In genomic region chr1:233707153-233707905, GRCh38 we compare ENCODE assay signal across 9 cellular contexts.
DNase-seq lines count a peak whose midpoint lies in the region; ATAC-seq and TF ChIP-seq lines count a peak whose summit lies in the region.
"Had no signal": no experiment of that assay in that cellular context is flagged by ENCODE, and none has a peak within 500 bp of the region (broad histone marks: within the 10 kb centered on the region; RNA-seq: fewer than 3 reads in every experiment).

No MANE protein-coding gene starts in this region.

- H3K4me3 ChIP-seq in HFF-Myc (replicated peaks; ENCODE audit: low read depth, low read length) (no peak overlapping the region), tibial nerve (no peak overlapping the region)

- peak overlapping the region in 1 of 4 donors; percentile 39 for H3K27ac ChIP-seq in tibial nerve

- TF ChIP-seq EP300 in tibial nerve (IDR thresholded peaks at IDR 0.05): no peak

- no peaks in the 10 kb centered on the region for H3K27me3 ChIP-seq in tibial nerve

- no peak for TF ChIP-seq POLR2A in tibial nerve (IDR thresholded peaks at IDR 0.05)

- TF ChIP-seq CTCF in HFF-Myc (IDR thresholded peaks at IDR 0.05; ENCODE audit: low read depth, low read length, missing control alignments): no peak
- TF ChIP-seq CTCF in tibial nerve (IDR thresholded peaks at IDR 0.05): no peak
- TF ChIP-seq CTCF in GM10266 (IDR thresholded peaks at IDR 0.05; ENCODE audit: control insufficient read depth, insufficient read depth, low read depth, missing control alignments): no peak

- H3K36me3 ChIP-seq in tibial nerve: no peaks in the 10 kb centered on the region

- no peak for ATAC-seq in HG03095 (IDR thresholded peaks at IDR 0.05; ENCODE audit: unreplicated experiment)

- peaks cover 0 to 7% (median 0%) of the 10 kb centered on the region in 4 donors for H3K4me1 ChIP-seq in tibial nerve

- peak; percentile 83 for DNase-seq in HFF-Myc (ENCODE audit: extremely low read depth, low read depth)
- peak; percentile 6 for DNase-seq in RPMI7951 (ENCODE audit: low read depth)
- DNase-seq in fibroblast of the conjunctiva (ENCODE audit: low read depth): peak; percentile 1
- peak; percentile 11 for DNase-seq in retina
- no peak for DNase-seq in tibial nerve (ENCODE audit: low spot score in 2 of 2)
- no peak for DNase-seq in cerebellum (ENCODE audit: low spot score)
- no peak for DNase-seq in GM10266 (ENCODE audit: extremely low spot score)
- DNase-seq: activated gamma-delta T cell treated with Interleukin-2 at 50 U/mL for 16 hours had no signal

- no peaks in the 10 kb centered on the region for H3K9me3 ChIP-seq in tibial nerve

- WGBS in tibial nerve, 2 donors: 25 to 57% methylated on average over 4 of the region's 4 CpGs

Comparison
In these comparisons a context has a peak if more than half of its experiments do, and no peak if none do; other contexts are left out.
1. DNase-seq: peak in HFF-Myc (single experiment), RPMI7951 (single experiment), fibroblast of the conjunctiva (single experiment) and retina (single experiment); none in tibial nerve (0 of 2), cerebellum (single experiment) and GM10266 (single experiment).